ENCODE assay signal across 11 cellular contexts in the genomic region with DNA sequence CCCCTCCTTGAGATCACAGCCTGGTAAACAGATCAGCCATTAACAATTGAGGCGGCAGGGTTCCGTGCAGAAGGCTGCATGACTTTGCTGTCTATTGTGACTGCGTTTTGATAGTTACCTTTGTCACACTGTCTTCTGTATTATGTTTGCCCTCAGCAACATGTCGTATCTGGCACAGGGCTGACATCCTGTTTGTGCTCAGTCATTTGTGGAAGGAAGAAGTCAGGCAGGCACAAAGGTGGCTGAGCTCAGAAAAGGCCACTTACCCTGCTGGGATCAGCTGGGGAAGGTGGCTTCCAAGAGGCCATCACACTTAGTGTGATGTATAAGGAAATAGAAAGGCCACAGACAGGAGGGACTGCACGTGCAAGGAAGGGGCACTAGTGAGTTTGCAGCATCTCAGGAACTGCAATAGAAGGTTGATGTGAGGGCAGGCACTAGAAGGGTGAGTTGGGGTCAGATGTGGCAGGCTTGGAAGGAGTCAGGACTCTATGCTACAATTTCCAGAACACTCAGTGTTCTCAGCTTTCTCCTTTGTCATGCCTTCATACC. TPM values are rescaled to one million over a fixed set of nuclear protein-coding genes. Genes with fewer than 3 reads are reported as not detected.
DNase-seq lines count a peak whose midpoint lies in the region; ATAC-seq and TF ChIP-seq lines count a peak whose summit lies in the region.
"Had no signal": no experiment of that assay in that cellular context is flagged by ENCODE, and none has a peak within 500 bp of the region (broad histone marks: within the 10 kb centered on the region; RNA-seq: fewer than 3 reads in every experiment).

No MANE protein-coding gene starts in this region.

- intact Hi-C loops in heart right ventricle (cut with DNase I): no loop called here
- intact Hi-C loops in cardiac septum (cut with DNase I): no loop called here
- intact Hi-C loops in activated T-helper 2 cell treated with anti-CD3 and anti-CD28 coated beads, Interferon-gamma antibody, Interleukin-2, Interleukin-4, amounts not matched to agents 10 μg/mL and 5 μg/mL and 100 μg/mL, durations not matched to agents 14 hours and 24 hours and 36 hours (cut with micrococcal nuclease): loop anchor here (1.0 to 5.0 kb wide), 2 partner anchors 14 to 41 kb away; a partner anchor contains a TSS
- intact Hi-C loops in naive thymus-derived CD4-positive, alpha-beta T cell (cut with micrococcal nuclease): loop anchor here (1.0 to 5.0 kb wide), 2 partner anchors 12 to 36 kb away; no protein-coding TSS in a partner anchor
- intact Hi-C loops in vagina (cut with DNase I): no loop called here

- H3K27ac ChIP-seq in heart right ventricle (peak overlapping the region in 8 of 10 donors; percentile 1 to 80 (median 57)), vagina (peak overlapping the region; percentile 65)
- peak overlapping the region; percentile 56 for H3K27ac ChIP-seq in naive thymus-derived CD4-positive, alpha-beta T cell (ENCODE audit: low read depth, low read length)

- no peaks in the 10 kb centered on the region for H3K27me3 Mint-ChIP-seq in activated T-helper 2 cell treated with anti-CD3 and anti-CD28 coated beads, Interferon-gamma antibody, Interleukin-2, Interleukin-4, amounts not matched to agents 10 μg/mL and 5 μg/mL and 100 μg/mL, durations not matched to agents 14 hours and 24 hours and 36 hours (ENCODE audit: low read depth)
- no peaks in the 10 kb centered on the region for H3K27me3 Mint-ChIP-seq in naive thymus-derived CD4-positive, alpha-beta T cell

- WGBS in heart right ventricle, 2 donors: 62% methylated on average over 5 of the region's 5 CpGs

- H3K4me1 Mint-ChIP-seq in activated T-helper 2 cell treated with anti-CD3 and anti-CD28 coated beads, Interferon-gamma antibody, Interleukin-2, Interleukin-4, amounts not matched to agents 10 μg/mL and 5 μg/mL and 100 μg/mL, durations not matched to agents 14 hours and 24 hours and 36 hours (ENCODE audit: low read depth): peaks cover 46% of the 10 kb centered on the region
- H3K4me1 Mint-ChIP-seq in naive thymus-derived CD4-positive, alpha-beta T cell: peaks cover 37 to 78% (median 73%) of the 10 kb centered on the region in 7 donors

- POLR2A ChIA-PET in naive thymus-derived CD4-positive, alpha-beta T cell (lab: Charles Lee): interaction anchor here (0.6 to 7.2 kb wide), 5 partner anchors 12 to 59 kb away, joined by 3 to 62 read pairs (median 6); a partner anchor contains a TSS

- H3K27me3 ChIP-seq in heart right ventricle (no peaks in the 10 kb centered on the region), vagina (no peaks in the 10 kb centered on the region)
- no peaks in the 10 kb centered on the region for H3K27me3 ChIP-seq in naive thymus-derived CD4-positive, alpha-beta T cell (ENCODE audit: control insufficient read depth in 2 of 2, insufficient read depth in 2 of 2, low read length in 2 of 2)
- H3K27me3 ChIP-seq: BE2C had no signal

- H3K36me3 ChIP-seq in heart right ventricle (peaks cover 0 to 71% (median 12%) of the 10 kb centered on the region in 9 donors), vagina (peaks cover 0 to 19% of the 10 kb centered on the region in 2 donors)
- H3K36me3 ChIP-seq in naive thymus-derived CD4-positive, alpha-beta T cell (ENCODE audit: control insufficient read depth in 2 of 3, insufficient read depth in 3 of 3, low read length in 3 of 3): peaks cover 0 to 17% (median under 1%) of the 10 kb centered on the region in 3 experiments

- H3K9me3 Mint-ChIP-seq in activated T-helper 2 cell treated with anti-CD3 and anti-CD28 coated beads, Interferon-gamma antibody, Interleukin-2, Interleukin-4, amounts not matched to agents 10 μg/mL and 5 μg/mL and 100 μg/mL, durations not matched to agents 14 hours and 24 hours and 36 hours: peaks cover 7% of the 10 kb centered on the region
- peaks cover 0 to 5% (median 0%) of the 10 kb centered on the region in 11 donors for H3K9me3 Mint-ChIP-seq in naive thymus-derived CD4-positive, alpha-beta T cell

- peak overlapping the region; percentile 15 for H3K4me3 Mint-ChIP-seq in activated T-helper 2 cell treated with anti-CD3 and anti-CD28 coated beads, Interferon-gamma antibody, Interleukin-2, Interleukin-4, amounts not matched to agents 10 μg/mL and 5 μg/mL and 100 μg/mL, durations not matched to agents 14 hours and 24 hours and 36 hours (ENCODE audit: low read depth)
- H3K4me3 Mint-ChIP-seq in naive thymus-derived CD4-positive, alpha-beta T cell: peak overlapping the region; percentile 58 to 88 (median 72)

- no peak for DNase-seq in heart right ventricle
- DNase-seq in cardiac septum (ENCODE audit: low spot score): no peak
- no peak for DNase-seq in activated T-helper 2 cell treated with anti-CD3 and anti-CD28 coated beads, Interferon-gamma antibody, Interleukin-2, Interleukin-4, amounts not matched to agents 10 μg/mL and 5 μg/mL and 100 μg/mL, durations not matched to agents 14 hours and 24 hours and 36 hours (ENCODE audit: low spot score)
- peak in 6 of 9 donors; percentile 24 to 54 (median 44) for DNase-seq in naive thymus-derived CD4-positive, alpha-beta T cell
- no peak for DNase-seq in vagina (ENCODE audit: extremely low spot score in 2 of 2)
- DNase-seq in putamen (ENCODE audit: low spot score): no peak
- DNase-seq in activated CD8-positive, alpha-beta memory T cell treated with anti-CD3 and anti-CD28 coated beads, Interleukin-2, amount 50 U/mL, for 4 hours: no peak
- DNase-seq: BE2C, NCI-H226 had no signal

- H3K4me1 ChIP-seq in heart right ventricle (peaks cover 26 to 87% (median 74%) of the 10 kb centered on the region in 9 donors), vagina (peaks cover 74% of the 10 kb centered on the region)
- peaks cover 11 to 35% of the 10 kb centered on the region in 2 donors for H3K4me1 ChIP-seq in naive thymus-derived CD4-positive, alpha-beta T cell (ENCODE audit: control insufficient read depth in 2 of 2, insufficient read depth in 2 of 2, low read length in 2 of 2)
- H3K4me1 ChIP-seq: BE2C had no signal

- peaks cover 87% of the 10 kb centered on the region for H3K36me3 Mint-ChIP-seq in activated T-helper 2 cell treated with anti-CD3 and anti-CD28 coated beads, Interferon-gamma antibody, Interleukin-2, Interleukin-4, amounts not matched to agents 10 μg/mL and 5 μg/mL and 100 μg/mL, durations not matched to agents 14 hours and 24 hours and 36 hours (ENCODE audit: low read depth)
- H3K36me3 Mint-ChIP-seq in naive thymus-derived CD4-positive, alpha-beta T cell: peaks cover 11 to 62% (median 48%) of the 10 kb centered on the region in 5 donors

- TF ChIP-seq CTCF in heart right ventricle (IDR thresholded peaks at IDR 0.05) (no peak), vagina (IDR thresholded peaks at IDR 0.05) (no peak)

- ATAC-seq in heart right ventricle: peak in 6 of 8 donors; percentile 7 to 53 (median 12)
- peak; percentile 67 for ATAC-seq in naive thymus-derived CD4-positive, alpha-beta T cell
- ATAC-seq in HG02678 (IDR thresholded peaks at IDR 0.05; ENCODE audit: unreplicated experiment): no peak

- H3K9me3 ChIP-seq in heart right ventricle (no peaks in the 10 kb centered on the region), vagina (no peaks in the 10 kb centered on the region)
- H3K9me3 ChIP-seq in naive thymus-derived CD4-positive, alpha-beta T cell (ENCODE audit: control insufficient read depth in 2 of 3, low read length in 3 of 3): no peaks in the 10 kb centered on the region
- H3K9me3 ChIP-seq: BE2C had no signal

- CTCF ChIA-PET in naive thymus-derived CD4-positive, alpha-beta T cell (lab: Charles Lee): interaction anchor here (0.8 to 1.7 kb wide), 3 partner anchors 35 to 1459 kb away, joined by 3 to 7 read pairs (median 4); no protein-coding TSS in a partner anchor

- peak overlapping the region; percentile 97 for H3K27ac Mint-ChIP-seq in activated T-helper 2 cell treated with anti-CD3 and anti-CD28 coated beads, Interferon-gamma antibody, Interleukin-2, Interleukin-4, amounts not matched to agents 10 μg/mL and 5 μg/mL and 100 μg/mL, durations not matched to agents 14 hours and 24 hours and 36 hours
- peak overlapping the region; percentile 82 to 97 (median 88) for H3K27ac Mint-ChIP-seq in naive thymus-derived CD4-positive, alpha-beta T cell

- TF ChIP-seq POLR2A in vagina (IDR thresholded peaks at IDR 0.05): no peak

- H3K4me3 ChIP-seq in heart right ventricle (no peak overlapping the region), vagina (no peak overlapping the region)
- no peak overlapping the region for H3K4me3 ChIP-seq in naive thymus-derived CD4-positive, alpha-beta T cell (ENCODE audit: low read length)
- H3K4me3 ChIP-seq: coronary artery had no signal

RNA-seq across cellular contexts. Expression of a gene that starts 13.4 kb away (rescaled TPM):
- total RNA-seq in heart right ventricle (10 to 100 TPM; 17.9 to 50.1 (median 22.5) TPM), cardiac septum (24.6 TPM), vagina (107 TPM)
- polyA plus RNA-seq in heart right ventricle: 10 to 100 TPM; 18.4 to 32.0 TPM
- total RNA-seq in activated T-helper 2 cell treated with anti-CD3 and anti-CD28 coated beads, Interferon-gamma antibody, Interleukin-2, Interleukin-4, amounts not matched to agents 10 μg/mL and 5 μg/mL and 100 μg/mL, durations not matched to agents 14 hours and 24 hours and 36 hours: 64.5 and 70.2 TPM in 2 replicates
- total RNA-seq in naive thymus-derived CD4-positive, alpha-beta T cell: 100 to 1,000 TPM in 1 of 5 experiments, 10 to 100 TPM in 4; 42.1 to 113 (median 64.8) TPM
- 10 to 100 TPM; 18.1 to 34.3 TPM for polyA plus RNA-seq in naive thymus-derived CD4-positive, alpha-beta T cell

RNA-seq across cellular contexts. Expression of a gene that starts 15.8 kb away (rescaled TPM):
- total RNA-seq in heart right ventricle: 10 to 100 TPM; 21.1 to 38.4 (median 27.2) TPM
- 10 to 100 TPM; 33.1 to 35.0 TPM for polyA plus RNA-seq in heart right ventricle
- 32.1 TPM for total RNA-seq in cardiac septum
- 8.6 and 9.2 TPM in 2 replicates for total RNA-seq in activated T-helper 2 cell treated with anti-CD3 and anti-CD28 coated beads, Interferon-gamma antibody, Interleukin-2, Interleukin-4, amounts not matched to agents 10 μg/mL and 5 μg/mL and 100 μg/mL, durations not matched to agents 14 hours and 24 hours and 36 hours
- 10 to 100 TPM in 3 of 5 experiments, 1 to 10 TPM in 2; 7.5 to 14.5 (median 12.3) TPM for total RNA-seq in naive thymus-derived CD4-positive, alpha-beta T cell
- polyA plus RNA-seq in naive thymus-derived CD4-positive, alpha-beta T cell: 10 to 100 TPM; 18.7 to 21.3 TPM
- total RNA-seq in vagina: 15.0 TPM

Comparison
In these comparisons a context has a peak if more than half of its experiments do, and no peak if none do; other contexts are left out.
1. DNase-seq: peak in naive thymus-derived CD4-positive, alpha-beta T cell (6 of 9); none in heart right ventricle (0 of 2), cardiac septum (single experiment), activated T-helper 2 cell treated with anti-CD3 and anti-CD28 coated beads, Interferon-gamma antibody, Interleukin-2, Interleukin-4, amounts not matched to agents 10 μg/mL and 5 μg/mL and 100 μg/mL, durations not matched to agents 14 hours and 24 hours and 36 hours (single experiment), vagina (0 of 2), putamen (single experiment) and activated CD8-positive, alpha-beta memory T cell treated with anti-CD3 and anti-CD28 coated beads, Interleukin-2, amount 50 U/mL, for 4 hours (single experiment).
2. intact Hi-C loops: an anchor here in activated T-helper 2 cell treated with anti-CD3 and anti-CD28 coated beads, Interferon-gamma antibody, Interleukin-2, Interleukin-4, amounts not matched to agents 10 μg/mL and 5 μg/mL and 100 μg/mL, durations not matched to agents 14 hours and 24 hours and 36 hours (1.0 to 5.0 kb wide) and naive thymus-derived CD4-positive, alpha-beta T cell (1.0 to 5.0 kb wide); none called in heart right ventricle, cardiac septum and vagina.
3. Peak in every context shown above with its lines, with median percentiles within 50 percentile points of each other: H3K27ac ChIP-seq.